Comparison of ENCODE assay signal across 22 cellular contexts in the genomic region with DNA sequence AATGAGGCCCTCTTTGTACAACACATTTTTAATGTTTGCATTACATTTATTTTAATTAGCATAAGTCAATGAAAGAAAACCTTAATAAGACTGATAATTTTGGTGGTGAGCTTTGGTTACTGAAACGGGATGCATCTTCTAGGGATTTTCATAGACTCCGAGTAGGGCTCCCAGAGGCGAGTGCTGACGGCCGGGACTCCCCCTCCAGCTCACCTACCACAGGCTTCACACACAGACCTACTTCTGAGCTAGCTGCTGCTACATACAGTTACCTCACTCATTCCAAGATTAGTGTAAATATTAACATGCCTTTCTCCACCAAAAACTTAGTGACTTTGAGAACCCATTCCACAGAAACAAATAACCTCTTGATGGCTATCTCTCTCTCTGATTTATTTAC.
"Had no signal": no experiment of that assay in that cellular context is flagged by ENCODE, and none has a peak within 500 bp of the region (broad histone marks: within the 10 kb centered on the region; RNA-seq: fewer than 3 reads in every experiment).

No MANE protein-coding gene starts in this region.

- ATAC-seq: stimulated activated effector memory CD8-positive, alpha-beta T cell treated with anti-CD3 and anti-CD28 coated beads, Interleukin-12 subunit alpha, Interleukin-12 subunit beta, amount 100 ng/mL, for 72 hours; stimulated activated memory B cell treated with anti-CD40 and anti-IgM and Interleukin-4, amounts not matched to agents 10 μg/mL and 1 μg/mL and 100 μg/mL, for 72 hours; stimulated activated naive B cell treated with anti-CD40 and anti-IgM and Interleukin-4, amounts not matched to agents 10 μg/mL and 1 μg/mL and 100 μg/mL, for 72 hours; stimulated activated naive CD8-positive, alpha-beta T cell treated with anti-CD3 and anti-CD28 coated beads, Interleukin-15, amount 100 ng/mL, for 72 hours; stimulated activated naive CD8-positive, alpha-beta T cell treated with anti-CD3 and anti-CD28 coated beads, Interleukin-15, Interleukin-2, amounts not matched to agents 100 U/mL and 50 U/mL, for 24 hours; upper lobe of right lung had no signal

- DNase-seq: stimulated activated CD4-positive, alpha-beta T cell treated with anti-CD3 and anti-CD28 coated beads, Interleukin-2, amount 100 ng/mL, for 48 hours; stimulated activated CD4-positive, alpha-beta T cell treated with anti-CD3 and anti-CD28 coated beads, Interleukin-4, amount 100 ng/mL, for 1 hour; stimulated activated CD4-positive, alpha-beta T cell treated with anti-CD3 and anti-CD28 coated beads, Interleukin-4, amount 100 ng/mL, for 24 hours; stimulated activated CD4-positive, alpha-beta T cell treated with anti-CD3 and anti-CD28 coated beads, Interleukin-4, amount 100 ng/mL, for 4 hours; stimulated activated CD8-positive, alpha-beta memory T cell treated with anti-CD3 and anti-CD28 coated beads, Interleukin-4, amount 100 ng/mL, for 48 hours; stimulated activated naive B cell treated with anti-CD40 and anti-IgM and Interleukin-4, amounts not matched to agents 10 μg/mL and 1 μg/mL and 100 μg/mL, for 72 hours; stimulated activated naive CD4-positive, alpha-beta T cell; stimulated activated naive CD4-positive, alpha-beta T cell treated with Interleukin-2 at 50 U/mL for 16 hours; stimulated activated naive CD8-positive, alpha-beta T cell treated with anti-CD3 and anti-CD28 coated beads, Interleukin-15, amount 100 ng/mL, for 72 hours; stimulated activated naive CD8-positive, alpha-beta T cell treated with anti-CD3 and anti-CD28 coated beads, Interleukin-15, Interleukin-2, amounts not matched to agents 100 U/mL and 50 U/mL, for 24 hours; stomach; substantia nigra; testis; thyroid gland; tibial artery; transverse colon; trophoblast cell; upper lobe of left lung; upper lobe of right lung; uterus had no signal
